Comparison of ENCODE assay signal across 1 cellular context in the genomic region with DNA sequence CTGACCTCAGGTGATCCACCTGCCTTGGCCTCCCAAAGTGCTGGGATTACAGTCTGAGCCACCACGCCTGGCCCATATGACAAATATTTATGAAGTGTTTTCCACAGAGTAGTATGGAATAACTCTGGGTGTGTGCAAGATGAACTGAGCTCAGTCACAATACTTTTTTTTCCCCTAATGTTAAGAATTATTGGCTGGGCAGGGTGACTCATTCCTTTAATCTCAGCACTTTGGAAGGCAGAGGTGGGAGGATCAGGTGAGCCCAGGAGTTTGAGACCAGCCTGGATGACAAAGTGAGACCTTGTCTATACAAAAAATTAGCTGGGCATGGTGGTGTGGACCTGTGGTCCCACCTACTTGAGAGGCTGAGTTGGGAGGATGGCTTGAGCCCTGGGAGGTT.
TF ChIP-seq lines count a peak whose summit lies in the region.

No MANE protein-coding gene starts in this region.

TF ChIP-seq in K562, 482 proteins besides CTCF, POLR2A, EP300 and RAD21 (continued from another document and continues in another):
- TF ChIP-seq, protein P1, sequence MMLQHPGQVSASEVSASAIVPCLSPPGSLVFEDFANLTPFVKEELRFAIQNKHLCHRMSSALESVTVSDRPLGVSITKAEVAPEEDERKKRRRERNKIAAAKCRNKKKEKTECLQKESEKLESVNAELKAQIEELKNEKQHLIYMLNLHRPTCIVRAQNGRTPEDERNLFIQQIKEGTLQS (IDR thresholded peaks at IDR 0.05) = peak; percentile 77
- TF ChIP-seq, protein P1 (CRISPR knock-in tag; conservative IDR thresholded peaks at IDR 0.05) = no peak
- TF ChIP-seq, protein P2, sequence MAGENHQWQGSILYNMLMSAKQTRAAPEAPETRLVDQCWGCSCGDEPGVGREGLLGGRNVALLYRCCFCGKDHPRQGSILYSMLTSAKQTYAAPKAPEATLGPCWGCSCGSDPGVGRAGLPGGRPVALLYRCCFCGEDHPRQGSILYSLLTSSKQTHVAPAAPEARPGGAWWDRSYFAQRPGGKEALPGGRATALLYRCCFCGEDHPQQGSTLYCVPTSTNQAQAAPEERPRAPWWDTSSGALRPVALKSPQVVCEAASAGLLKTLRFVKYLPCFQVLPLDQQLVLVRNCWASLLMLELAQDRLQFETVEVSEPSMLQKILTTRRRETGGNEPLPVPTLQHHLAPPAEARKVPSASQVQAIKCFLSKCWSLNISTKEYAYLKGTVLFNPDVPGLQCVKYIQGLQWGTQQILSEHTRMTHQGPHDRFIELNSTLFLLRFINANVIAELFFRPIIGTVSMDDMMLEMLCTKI (IDR thresholded peaks at IDR 0.05; ENCODE audit: partially characterized antibody) = no peak
- TF ChIP-seq PTTG1 (tag; IDR thresholded peaks at IDR 0.05; ENCODE audit: low read depth) (no peak), NELFE (IDR thresholded peaks at IDR 0.05; ENCODE audit: insufficient read depth, insufficient read length) (no peak), RBM34 (IDR thresholded peaks at IDR 0.05; ENCODE audit: borderline replicate concordance, insufficient read depth, low read length) (no peak), TSC22D4 (tag; IDR thresholded peaks at IDR 0.05) (no peak), NFE2L1 (tag; IDR thresholded peaks at IDR 0.05; ENCODE audit: borderline replicate concordance, low read depth) (no peak), GATAD2A (IDR thresholded peaks at IDR 0.05) (no peak), FOSL1 (tag; conservative IDR thresholded peaks at IDR 0.05) (peak; percentile 53; the same call in 1 of the 2 replicates), LARP7 (IDR thresholded peaks at IDR 0.05) (no peak), KDM4B (IDR thresholded peaks at IDR 0.05; ENCODE audit: borderline replicate concordance in 2 of 2, low read depth in 1 of 2) (no peak), JUND (IDR thresholded peaks at IDR 0.05; ENCODE audit: borderline replicate concordance, low read depth, low read length) (peak; percentile 71), JUND (tag; IDR thresholded peaks at IDR 0.05; ENCODE audit: borderline replicate concordance, low read depth, low read length) (peak; percentile 70; the same call in 1 of the 3 replicates), SIN3A (IDR thresholded peaks at IDR 0.05; ENCODE audit: borderline replicate concordance in 2 of 2, control insufficient read depth in 1 of 2, low read depth in 2 of 2, low read length in 2 of 2) (no peak), KDM1A (IDR thresholded peaks at IDR 0.05) (0 out of 4 replicates have a peak, but pooled peaks of 1 of the 2 experiments have one; percentile 7), NONO (IDR thresholded peaks at IDR 0.05; ENCODE audit: low read depth in 2 of 2, low read length in 1 of 2) (no peak), ZEB2 (IDR thresholded peaks at IDR 0.05) (0 out of 2 replicates have a peak, but pooled peaks have one; percentile 17), ZNF23 (CRISPR knock-in tag; IDR thresholded peaks at IDR 0.05) (no peak), EGR1 (conservative IDR thresholded peaks at IDR 0.05) (0 out of 2 replicates have a peak, but pooled peaks have one; percentile 32), XRCC5 (IDR thresholded peaks at IDR 0.05; ENCODE audit: low read depth, low read length) (no peak), ZNF695 (CRISPR knock-in tag; IDR thresholded peaks at IDR 0.05) (no peak), ZNF24 (IDR thresholded peaks at IDR 0.05) (no peak), L3MBTL2 (IDR thresholded peaks at IDR 0.05) (0 out of 2 replicates have a peak, but pooled peaks have one; percentile 1), SUPT5H (IDR thresholded peaks at IDR 0.05) (no peak), JUN (IDR thresholded peaks at IDR 0.05; ENCODE audit: borderline replicate concordance, low read depth, low read length) (0 out of 2 replicates have a peak, but pooled peaks have one; percentile 49), JUN (CRISPR knock-in tag; IDR thresholded peaks at IDR 0.05; ENCODE audit: borderline replicate concordance) (no peak), SREBF1 (IDR thresholded peaks at IDR 0.05; ENCODE audit: borderline replicate concordance, low read depth, low read length) (no peak), CSDE1 (IDR thresholded peaks at IDR 0.05) (no peak), ZNF41 (CRISPR knock-in tag; conservative IDR thresholded peaks at IDR 0.05) (no peak), TRIM24 (IDR thresholded peaks at IDR 0.05) (no peak)
- TF ChIP-seq, protein P3, sequence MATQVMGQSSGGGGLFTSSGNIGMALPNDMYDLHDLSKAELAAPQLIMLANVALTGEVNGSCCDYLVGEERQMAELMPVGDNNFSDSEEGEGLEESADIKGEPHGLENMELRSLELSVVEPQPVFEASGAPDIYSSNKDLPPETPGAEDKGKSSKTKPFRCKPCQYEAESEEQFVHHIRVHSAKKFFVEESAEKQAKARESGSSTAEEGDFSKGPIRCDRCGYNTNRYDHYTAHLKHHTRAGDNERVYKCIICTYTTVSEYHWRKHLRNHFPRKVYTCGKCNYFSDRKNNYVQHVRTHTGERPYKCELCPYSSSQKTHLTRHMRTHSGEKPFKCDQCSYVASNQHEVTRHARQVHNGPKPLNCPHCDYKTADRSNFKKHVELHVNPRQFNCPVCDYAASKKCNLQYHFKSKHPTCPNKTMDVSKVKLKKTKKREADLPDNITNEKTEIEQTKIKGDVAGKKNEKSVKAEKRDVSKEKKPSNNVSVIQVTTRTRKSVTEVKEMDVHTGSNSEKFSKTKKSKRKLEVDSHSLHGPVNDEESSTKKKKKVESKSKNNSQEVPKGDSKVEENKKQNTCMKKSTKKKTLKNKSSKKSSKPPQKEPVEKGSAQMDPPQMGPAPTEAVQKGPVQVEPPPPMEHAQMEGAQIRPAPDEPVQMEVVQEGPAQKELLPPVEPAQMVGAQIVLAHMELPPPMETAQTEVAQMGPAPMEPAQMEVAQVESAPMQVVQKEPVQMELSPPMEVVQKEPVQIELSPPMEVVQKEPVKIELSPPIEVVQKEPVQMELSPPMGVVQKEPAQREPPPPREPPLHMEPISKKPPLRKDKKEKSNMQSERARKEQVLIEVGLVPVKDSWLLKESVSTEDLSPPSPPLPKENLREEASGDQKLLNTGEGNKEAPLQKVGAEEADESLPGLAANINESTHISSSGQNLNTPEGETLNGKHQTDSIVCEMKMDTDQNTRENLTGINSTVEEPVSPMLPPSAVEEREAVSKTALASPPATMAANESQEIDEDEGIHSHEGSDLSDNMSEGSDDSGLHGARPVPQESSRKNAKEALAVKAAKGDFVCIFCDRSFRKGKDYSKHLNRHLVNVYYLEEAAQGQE (CRISPR knock-in tag; IDR thresholded peaks at IDR 0.05; ENCODE audit: low read depth) = no peak
- TF ChIP-seq, protein P4, sequence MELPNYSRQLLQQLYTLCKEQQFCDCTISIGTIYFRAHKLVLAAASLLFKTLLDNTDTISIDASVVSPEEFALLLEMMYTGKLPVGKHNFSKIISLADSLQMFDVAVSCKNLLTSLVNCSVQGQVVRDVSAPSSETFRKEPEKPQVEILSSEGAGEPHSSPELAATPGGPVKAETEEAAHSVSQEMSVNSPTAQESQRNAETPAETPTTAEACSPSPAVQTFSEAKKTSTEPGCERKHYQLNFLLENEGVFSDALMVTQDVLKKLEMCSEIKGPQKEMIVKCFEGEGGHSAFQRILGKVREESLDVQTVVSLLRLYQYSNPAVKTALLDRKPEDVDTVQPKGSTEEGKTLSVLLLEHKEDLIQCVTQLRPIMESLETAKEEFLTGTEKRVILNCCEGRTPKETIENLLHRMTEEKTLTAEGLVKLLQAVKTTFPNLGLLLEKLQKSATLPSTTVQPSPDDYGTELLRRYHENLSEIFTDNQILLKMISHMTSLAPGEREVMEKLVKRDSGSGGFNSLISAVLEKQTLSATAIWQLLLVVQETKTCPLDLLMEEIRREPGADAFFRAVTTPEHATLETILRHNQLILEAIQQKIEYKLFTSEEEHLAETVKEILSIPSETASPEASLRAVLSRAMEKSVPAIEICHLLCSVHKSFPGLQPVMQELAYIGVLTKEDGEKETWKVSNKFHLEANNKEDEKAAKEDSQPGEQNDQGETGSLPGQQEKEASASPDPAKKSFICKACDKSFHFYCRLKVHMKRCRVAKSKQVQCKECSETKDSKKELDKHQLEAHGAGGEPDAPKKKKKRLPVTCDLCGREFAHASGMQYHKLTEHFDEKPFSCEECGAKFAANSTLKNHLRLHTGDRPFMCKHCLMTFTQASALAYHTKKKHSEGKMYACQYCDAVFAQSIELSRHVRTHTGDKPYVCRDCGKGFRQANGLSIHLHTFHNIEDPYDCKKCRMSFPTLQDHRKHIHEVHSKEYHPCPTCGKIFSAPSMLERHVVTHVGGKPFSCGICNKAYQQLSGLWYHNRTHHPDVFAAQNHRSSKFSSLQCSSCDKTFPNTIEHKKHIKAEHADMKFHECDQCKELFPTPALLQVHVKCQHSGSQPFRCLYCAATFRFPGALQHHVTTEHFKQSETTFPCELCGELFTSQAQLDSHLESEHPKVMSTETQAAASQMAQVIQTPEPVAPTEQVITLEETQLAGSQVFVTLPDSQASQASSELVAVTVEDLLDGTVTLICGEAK (IDR thresholded peaks at IDR 0.05) = 0 out of 2 replicates have a peak, but pooled peaks have one; percentile 10
- TF ChIP-seq, protein P4 (CRISPR knock-in tag; IDR thresholded peaks at IDR 0.05) = no peak
- TF ChIP-seq, protein P5, sequence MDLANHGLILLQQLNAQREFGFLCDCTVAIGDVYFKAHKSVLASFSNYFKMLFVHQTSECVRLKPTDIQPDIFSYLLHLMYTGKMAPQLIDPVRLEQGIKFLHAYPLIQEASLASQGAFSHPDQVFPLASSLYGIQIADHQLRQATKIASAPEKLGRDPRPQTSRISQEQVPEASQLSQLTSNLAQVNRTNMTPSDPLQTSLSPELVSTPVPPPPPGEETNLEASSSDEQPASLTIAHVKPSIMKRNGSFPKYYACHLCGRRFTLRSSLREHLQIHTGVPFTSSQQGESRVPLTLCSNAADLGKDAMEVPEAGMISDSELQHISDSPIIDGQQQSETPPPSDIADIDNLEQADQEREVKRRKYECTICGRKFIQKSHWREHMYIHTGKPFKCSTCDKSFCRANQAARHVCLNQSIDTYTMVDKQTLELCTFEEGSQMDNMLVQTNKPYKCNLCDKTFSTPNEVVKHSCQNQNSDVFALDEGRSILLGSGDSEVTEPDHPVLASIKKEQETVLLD (IDR thresholded peaks at IDR 0.05) = no peak
- TF ChIP-seq, protein P6, sequence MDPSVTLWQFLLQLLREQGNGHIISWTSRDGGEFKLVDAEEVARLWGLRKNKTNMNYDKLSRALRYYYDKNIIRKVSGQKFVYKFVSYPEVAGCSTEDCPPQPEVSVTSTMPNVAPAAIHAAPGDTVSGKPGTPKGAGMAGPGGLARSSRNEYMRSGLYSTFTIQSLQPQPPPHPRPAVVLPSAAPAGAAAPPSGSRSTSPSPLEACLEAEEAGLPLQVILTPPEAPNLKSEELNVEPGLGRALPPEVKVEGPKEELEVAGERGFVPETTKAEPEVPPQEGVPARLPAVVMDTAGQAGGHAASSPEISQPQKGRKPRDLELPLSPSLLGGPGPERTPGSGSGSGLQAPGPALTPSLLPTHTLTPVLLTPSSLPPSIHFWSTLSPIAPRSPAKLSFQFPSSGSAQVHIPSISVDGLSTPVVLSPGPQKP (CRISPR knock-in tag; IDR thresholded peaks at IDR 0.05) = no peak
- TF ChIP-seq, protein P7, sequence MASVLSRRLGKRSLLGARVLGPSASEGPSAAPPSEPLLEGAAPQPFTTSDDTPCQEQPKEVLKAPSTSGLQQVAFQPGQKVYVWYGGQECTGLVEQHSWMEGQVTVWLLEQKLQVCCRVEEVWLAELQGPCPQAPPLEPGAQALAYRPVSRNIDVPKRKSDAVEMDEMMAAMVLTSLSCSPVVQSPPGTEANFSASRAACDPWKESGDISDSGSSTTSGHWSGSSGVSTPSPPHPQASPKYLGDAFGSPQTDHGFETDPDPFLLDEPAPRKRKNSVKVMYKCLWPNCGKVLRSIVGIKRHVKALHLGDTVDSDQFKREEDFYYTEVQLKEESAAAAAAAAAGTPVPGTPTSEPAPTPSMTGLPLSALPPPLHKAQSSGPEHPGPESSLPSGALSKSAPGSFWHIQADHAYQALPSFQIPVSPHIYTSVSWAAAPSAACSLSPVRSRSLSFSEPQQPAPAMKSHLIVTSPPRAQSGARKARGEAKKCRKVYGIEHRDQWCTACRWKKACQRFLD (CRISPR knock-in tag; IDR thresholded peaks at IDR 0.05) = no peak
- TF ChIP-seq, protein P8, sequence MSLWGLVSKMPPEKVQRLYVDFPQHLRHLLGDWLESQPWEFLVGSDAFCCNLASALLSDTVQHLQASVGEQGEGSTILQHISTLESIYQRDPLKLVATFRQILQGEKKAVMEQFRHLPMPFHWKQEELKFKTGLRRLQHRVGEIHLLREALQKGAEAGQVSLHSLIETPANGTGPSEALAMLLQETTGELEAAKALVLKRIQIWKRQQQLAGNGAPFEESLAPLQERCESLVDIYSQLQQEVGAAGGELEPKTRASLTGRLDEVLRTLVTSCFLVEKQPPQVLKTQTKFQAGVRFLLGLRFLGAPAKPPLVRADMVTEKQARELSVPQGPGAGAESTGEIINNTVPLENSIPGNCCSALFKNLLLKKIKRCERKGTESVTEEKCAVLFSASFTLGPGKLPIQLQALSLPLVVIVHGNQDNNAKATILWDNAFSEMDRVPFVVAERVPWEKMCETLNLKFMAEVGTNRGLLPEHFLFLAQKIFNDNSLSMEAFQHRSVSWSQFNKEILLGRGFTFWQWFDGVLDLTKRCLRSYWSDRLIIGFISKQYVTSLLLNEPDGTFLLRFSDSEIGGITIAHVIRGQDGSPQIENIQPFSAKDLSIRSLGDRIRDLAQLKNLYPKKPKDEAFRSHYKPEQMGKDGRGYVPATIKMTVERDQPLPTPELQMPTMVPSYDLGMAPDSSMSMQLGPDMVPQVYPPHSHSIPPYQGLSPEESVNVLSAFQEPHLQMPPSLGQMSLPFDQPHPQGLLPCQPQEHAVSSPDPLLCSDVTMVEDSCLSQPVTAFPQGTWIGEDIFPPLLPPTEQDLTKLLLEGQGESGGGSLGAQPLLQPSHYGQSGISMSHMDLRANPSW (CRISPR knock-in tag; IDR thresholded peaks at IDR 0.05) = no peak
